Comparison of ENCODE assay signal across 1 cellular context in the genomic region with DNA sequence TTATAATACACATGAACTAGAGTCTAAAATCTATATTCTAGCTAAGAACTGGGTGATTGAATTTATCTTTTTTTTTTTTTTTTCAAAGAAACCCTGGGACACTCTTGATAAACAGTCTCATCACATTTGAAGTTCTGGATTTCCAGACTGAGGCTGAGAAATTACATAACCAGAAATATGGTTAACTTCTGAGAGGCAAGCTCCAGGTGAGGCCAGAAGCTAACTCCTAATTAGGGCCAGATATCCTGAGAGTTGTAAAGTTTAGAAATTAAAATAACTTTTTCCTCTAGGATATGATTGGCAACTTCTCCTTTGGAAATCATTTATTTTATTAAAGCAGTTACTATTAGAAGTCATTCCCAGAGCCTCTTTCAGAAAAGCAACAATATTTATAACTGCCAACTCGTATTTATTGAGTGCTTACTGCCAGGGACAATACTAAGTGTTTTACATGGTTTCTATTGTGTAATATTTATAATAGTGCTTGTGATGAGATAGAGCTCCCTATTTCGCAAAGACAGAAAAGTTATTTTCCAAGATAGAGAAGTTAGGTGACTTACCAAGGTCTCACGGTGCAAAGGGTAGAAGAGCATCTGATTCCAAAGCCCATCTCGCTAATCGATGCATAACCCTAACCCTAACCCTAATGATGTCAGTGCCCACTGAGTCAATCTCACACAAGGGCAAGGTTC.
A peak's percentile ranks its signal among the peaks of the same experiment; 100 is the strongest.
TF ChIP-seq lines count a peak whose summit lies in the region.

No MANE protein-coding gene starts in this region.

TF ChIP-seq in HepG2, 621 proteins besides CTCF, POLR2A, EP300 and RAD21 (continued from another document and continues in another):
- TF ChIP-seq, protein P1, sequence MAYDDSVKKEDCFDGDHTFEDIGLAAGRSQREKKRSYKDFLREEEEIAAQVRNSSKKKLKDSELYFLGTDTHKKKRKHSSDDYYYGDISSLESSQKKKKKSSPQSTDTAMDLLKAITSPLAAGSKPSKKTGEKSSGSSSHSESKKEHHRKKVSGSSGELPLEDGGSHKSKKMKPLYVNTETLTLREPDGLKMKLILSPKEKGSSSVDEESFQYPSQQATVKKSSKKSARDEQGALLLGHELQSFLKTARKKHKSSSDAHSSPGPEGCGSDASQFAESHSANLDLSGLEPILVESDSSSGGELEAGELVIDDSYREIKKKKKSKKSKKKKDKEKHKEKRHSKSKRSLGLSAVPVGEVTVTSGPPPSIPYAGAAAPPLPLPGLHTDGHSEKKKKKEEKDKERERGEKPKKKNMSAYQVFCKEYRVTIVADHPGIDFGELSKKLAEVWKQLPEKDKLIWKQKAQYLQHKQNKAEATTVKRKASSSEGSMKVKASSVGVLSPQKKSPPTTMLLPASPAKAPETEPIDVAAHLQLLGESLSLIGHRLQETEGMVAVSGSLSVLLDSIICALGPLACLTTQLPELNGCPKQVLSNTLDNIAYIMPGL (CRISPR knock-in tag; IDR thresholded peaks at IDR 0.05; ENCODE audit: borderline replicate concordance in 1 of 2, low read depth in 1 of 2) = no peak; a peak in 1 of 4 replicates
- TF ChIP-seq KLF13 (CRISPR knock-in tag; IDR thresholded peaks at IDR 0.05) (no peak), SOX6 (IDR thresholded peaks at IDR 0.05) (no peak), SOX6 (CRISPR knock-in tag; IDR thresholded peaks at IDR 0.05) (peak; percentile 98), MYC (CRISPR knock-in tag; IDR thresholded peaks at IDR 0.05; ENCODE audit: borderline replicate concordance) (no peak), JUNB (CRISPR knock-in tag; IDR thresholded peaks at IDR 0.05; ENCODE audit: borderline replicate concordance) (peak; percentile 36; the same call in 1 of the 2 replicates), SP4 (CRISPR knock-in tag; IDR thresholded peaks at IDR 0.05) (no peak), SNRNP70 (IDR thresholded peaks at IDR 0.05; ENCODE audit: low read depth, low read length) (no peak), SRF (IDR thresholded peaks at IDR 0.05; ENCODE audit: low read depth, low read length) (no peak), RBM39 (IDR thresholded peaks at IDR 0.05; ENCODE audit: low read depth, low read length, poor library complexity, severe bottlenecking) (no peak), HES4 (CRISPR knock-in tag; IDR thresholded peaks at IDR 0.05; ENCODE audit: borderline replicate concordance) (no peak), NRL (CRISPR knock-in tag; IDR thresholded peaks at IDR 0.05; ENCODE audit: borderline replicate concordance) (no peak), ZNF44 (CRISPR knock-in tag; IDR thresholded peaks at IDR 0.05) (no peak), CENPX (CRISPR knock-in tag; IDR thresholded peaks at IDR 0.05) (no peak), ESRRA (CRISPR knock-in tag; IDR thresholded peaks at IDR 0.05; ENCODE audit: low read depth) (peak; percentile 93), ELF3 (CRISPR knock-in tag; IDR thresholded peaks at IDR 0.05) (peak; percentile 66), PAX8 (CRISPR knock-in tag; IDR thresholded peaks at IDR 0.05; ENCODE audit: borderline replicate concordance) (no peak), KLF6 (CRISPR knock-in tag; IDR thresholded peaks at IDR 0.05) (peak; percentile 85), SMAD1 (CRISPR knock-in tag; IDR thresholded peaks at IDR 0.05; ENCODE audit: borderline replicate concordance, low read depth) (no peak), SSRP1 (CRISPR knock-in tag; IDR thresholded peaks at IDR 0.05) (no peak), KMT2A (CRISPR knock-in tag; IDR thresholded peaks at IDR 0.05) (peak; percentile 47; the same call in 1 of the 2 replicates), ZNF3 (CRISPR knock-in tag; IDR thresholded peaks at IDR 0.05) (0 out of 2 replicates have a peak, but pooled peaks have one; percentile 29), KAT8 (CRISPR knock-in tag; IDR thresholded peaks at IDR 0.05) (peak; percentile 71; the same call in 1 of the 2 replicates), SRY (CRISPR knock-in tag; IDR thresholded peaks at IDR 0.05) (no peak; the same call in 1 of the 2 replicates), ZNF780A (CRISPR knock-in tag; IDR thresholded peaks at IDR 0.05) (no peak), TP53 (CRISPR knock-in tag; conservative IDR thresholded peaks at IDR 0.05) (no peak), ZSCAN29 (CRISPR knock-in tag; conservative IDR thresholded peaks at IDR 0.05) (no peak), TOPORS (CRISPR knock-in tag; IDR thresholded peaks at IDR 0.05) (peak; percentile 69; the same call in 1 of the 2 replicates), TBX3 (IDR thresholded peaks at IDR 0.05; ENCODE audit: borderline replicate concordance) (peak; percentile 83; the same call in 1 of the 2 replicates), IKZF1 (IDR thresholded peaks at IDR 0.05) (no peak), ZNF776 (CRISPR knock-in tag; IDR thresholded peaks at IDR 0.05) (no peak), SYNCRIP (IDR thresholded peaks at IDR 0.05; ENCODE audit: insufficient read depth, low read depth, low read length) (no peak), ZNF549 (CRISPR knock-in tag; IDR thresholded peaks at IDR 0.05) (no peak), ZNF264 (CRISPR knock-in tag; IDR thresholded peaks at IDR 0.05) (peak; percentile 61; the same call in 1 of the 2 replicates), POLR2AphosphoS5 (IDR thresholded peaks at IDR 0.05; ENCODE audit: low read depth, low read length) (no peak), RXRB (CRISPR knock-in tag; IDR thresholded peaks at IDR 0.05; ENCODE audit: borderline replicate concordance) (peak; percentile 100), SNAI1 (CRISPR knock-in tag; IDR thresholded peaks at IDR 0.05; ENCODE audit: borderline replicate concordance) (no peak), BHLHE40 (IDR thresholded peaks at IDR 0.05; ENCODE audit: low read length) (no peak), ZNF746 (CRISPR knock-in tag; IDR thresholded peaks at IDR 0.05) (peak; percentile 74; the same call in 1 of the 2 replicates), AHR (CRISPR knock-in tag; IDR thresholded peaks at IDR 0.05) (no peak; the same call in 1 of the 2 replicates), TBX2 (CRISPR knock-in tag; IDR thresholded peaks at IDR 0.05; ENCODE audit: borderline replicate concordance) (peak; percentile 88), KDM1A (CRISPR knock-in tag; IDR thresholded peaks at IDR 0.05) (peak; percentile 96)
- TF ChIP-seq, protein P2, sequence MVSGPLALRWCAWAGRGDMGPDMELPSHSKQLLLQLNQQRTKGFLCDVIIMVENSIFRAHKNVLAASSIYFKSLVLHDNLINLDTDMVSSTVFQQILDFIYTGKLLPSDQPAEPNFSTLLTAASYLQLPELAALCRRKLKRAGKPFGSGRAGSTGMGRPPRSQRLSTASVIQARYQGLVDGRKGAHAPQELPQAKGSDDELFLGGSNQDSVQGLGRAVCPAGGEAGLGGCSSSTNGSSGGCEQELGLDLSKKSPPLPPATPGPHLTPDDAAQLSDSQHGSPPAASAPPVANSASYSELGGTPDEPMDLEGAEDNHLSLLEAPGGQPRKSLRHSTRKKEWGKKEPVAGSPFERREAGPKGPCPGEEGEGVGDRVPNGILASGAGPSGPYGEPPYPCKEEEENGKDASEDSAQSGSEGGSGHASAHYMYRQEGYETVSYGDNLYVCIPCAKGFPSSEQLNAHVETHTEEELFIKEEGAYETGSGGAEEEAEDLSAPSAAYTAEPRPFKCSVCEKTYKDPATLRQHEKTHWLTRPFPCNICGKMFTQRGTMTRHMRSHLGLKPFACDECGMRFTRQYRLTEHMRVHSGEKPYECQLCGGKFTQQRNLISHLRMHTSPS (CRISPR knock-in tag; IDR thresholded peaks at IDR 0.05; ENCODE audit: low read depth) = peak; percentile 49; the same call in 1 of the 2 replicates
- TF ChIP-seq, protein P3, sequence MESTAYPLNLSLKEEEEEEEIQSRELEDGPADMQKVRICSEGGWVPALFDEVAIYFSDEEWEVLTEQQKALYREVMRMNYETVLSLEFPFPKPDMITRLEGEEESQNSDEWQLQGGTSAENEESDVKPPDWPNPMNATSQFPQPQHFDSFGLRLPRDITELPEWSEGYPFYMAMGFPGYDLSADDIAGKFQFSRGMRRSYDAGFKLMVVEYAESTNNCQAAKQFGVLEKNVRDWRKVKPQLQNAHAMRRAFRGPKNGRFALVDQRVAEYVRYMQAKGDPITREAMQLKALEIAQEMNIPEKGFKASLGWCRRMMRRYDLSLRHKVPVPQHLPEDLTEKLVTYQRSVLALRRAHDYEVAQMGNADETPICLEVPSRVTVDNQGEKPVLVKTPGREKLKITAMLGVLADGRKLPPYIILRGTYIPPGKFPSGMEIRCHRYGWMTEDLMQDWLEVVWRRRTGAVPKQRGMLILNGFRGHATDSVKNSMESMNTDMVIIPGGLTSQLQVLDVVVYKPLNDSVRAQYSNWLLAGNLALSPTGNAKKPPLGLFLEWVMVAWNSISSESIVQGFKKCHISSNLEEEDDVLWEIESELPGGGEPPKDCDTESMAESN (CRISPR knock-in tag; conservative IDR thresholded peaks at IDR 0.05) = peak; percentile 77
- TF ChIP-seq, protein P4, sequence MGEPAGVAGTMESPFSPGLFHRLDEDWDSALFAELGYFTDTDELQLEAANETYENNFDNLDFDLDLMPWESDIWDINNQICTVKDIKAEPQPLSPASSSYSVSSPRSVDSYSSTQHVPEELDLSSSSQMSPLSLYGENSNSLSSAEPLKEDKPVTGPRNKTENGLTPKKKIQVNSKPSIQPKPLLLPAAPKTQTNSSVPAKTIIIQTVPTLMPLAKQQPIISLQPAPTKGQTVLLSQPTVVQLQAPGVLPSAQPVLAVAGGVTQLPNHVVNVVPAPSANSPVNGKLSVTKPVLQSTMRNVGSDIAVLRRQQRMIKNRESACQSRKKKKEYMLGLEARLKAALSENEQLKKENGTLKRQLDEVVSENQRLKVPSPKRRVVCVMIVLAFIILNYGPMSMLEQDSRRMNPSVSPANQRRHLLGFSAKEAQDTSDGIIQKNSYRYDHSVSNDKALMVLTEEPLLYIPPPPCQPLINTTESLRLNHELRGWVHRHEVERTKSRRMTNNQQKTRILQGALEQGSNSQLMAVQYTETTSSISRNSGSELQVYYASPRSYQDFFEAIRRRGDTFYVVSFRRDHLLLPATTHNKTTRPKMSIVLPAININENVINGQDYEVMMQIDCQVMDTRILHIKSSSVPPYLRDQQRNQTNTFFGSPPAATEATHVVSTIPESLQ (CRISPR knock-in tag; conservative IDR thresholded peaks at IDR 0.05) = no peak
- TF ChIP-seq, protein P5, sequence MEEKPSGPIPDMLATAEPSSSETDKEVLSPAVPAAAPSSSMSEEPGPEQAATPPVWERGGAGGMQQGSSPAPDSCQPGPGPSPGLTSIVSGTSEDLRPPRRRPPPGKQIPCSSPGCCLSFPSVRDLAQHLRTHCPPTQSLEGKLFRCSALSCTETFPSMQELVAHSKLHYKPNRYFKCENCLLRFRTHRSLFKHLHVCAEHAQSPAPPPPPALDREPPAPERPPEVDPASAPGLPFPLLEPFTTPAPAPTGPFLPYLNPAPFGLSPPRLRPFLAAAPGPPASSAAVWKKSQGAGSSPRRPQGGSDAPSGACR (CRISPR knock-in tag; IDR thresholded peaks at IDR 0.05) = peak; percentile 81; the same call in 1 of the 2 replicates
- TF ChIP-seq, protein P6, sequence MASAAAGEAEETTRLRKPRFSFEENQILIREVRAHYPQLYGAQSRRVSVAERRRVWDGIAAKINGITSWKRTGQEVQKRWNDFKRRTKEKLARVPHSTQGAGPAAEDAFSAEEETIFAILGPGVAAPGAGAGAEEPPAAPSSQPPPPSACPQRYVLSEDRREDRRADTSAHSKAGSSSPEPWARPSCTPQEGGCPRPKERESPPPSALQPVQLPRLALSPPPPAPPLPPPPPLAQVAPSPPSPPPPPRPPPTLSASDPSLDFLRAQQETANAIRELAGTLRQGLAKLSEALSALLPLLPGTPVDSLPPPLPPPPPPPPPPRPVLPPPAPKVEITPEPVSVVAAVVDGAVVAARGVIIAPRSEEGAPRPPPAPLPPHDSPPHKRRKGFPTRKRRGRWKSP (CRISPR knock-in tag; IDR thresholded peaks at IDR 0.05) = peak; percentile 73; the same call in 1 of the 2 replicates
- TF ChIP-seq, protein P7, sequence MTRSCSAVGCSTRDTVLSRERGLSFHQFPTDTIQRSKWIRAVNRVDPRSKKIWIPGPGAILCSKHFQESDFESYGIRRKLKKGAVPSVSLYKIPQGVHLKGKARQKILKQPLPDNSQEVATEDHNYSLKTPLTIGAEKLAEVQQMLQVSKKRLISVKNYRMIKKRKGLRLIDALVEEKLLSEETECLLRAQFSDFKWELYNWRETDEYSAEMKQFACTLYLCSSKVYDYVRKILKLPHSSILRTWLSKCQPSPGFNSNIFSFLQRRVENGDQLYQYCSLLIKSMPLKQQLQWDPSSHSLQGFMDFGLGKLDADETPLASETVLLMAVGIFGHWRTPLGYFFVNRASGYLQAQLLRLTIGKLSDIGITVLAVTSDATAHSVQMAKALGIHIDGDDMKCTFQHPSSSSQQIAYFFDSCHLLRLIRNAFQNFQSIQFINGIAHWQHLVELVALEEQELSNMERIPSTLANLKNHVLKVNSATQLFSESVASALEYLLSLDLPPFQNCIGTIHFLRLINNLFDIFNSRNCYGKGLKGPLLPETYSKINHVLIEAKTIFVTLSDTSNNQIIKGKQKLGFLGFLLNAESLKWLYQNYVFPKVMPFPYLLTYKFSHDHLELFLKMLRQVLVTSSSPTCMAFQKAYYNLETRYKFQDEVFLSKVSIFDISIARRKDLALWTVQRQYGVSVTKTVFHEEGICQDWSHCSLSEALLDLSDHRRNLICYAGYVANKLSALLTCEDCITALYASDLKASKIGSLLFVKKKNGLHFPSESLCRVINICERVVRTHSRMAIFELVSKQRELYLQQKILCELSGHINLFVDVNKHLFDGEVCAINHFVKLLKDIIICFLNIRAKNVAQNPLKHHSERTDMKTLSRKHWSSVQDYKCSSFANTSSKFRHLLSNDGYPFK (CRISPR knock-in tag; IDR thresholded peaks at IDR 0.05; ENCODE audit: borderline replicate concordance) = no peak
- TF ChIP-seq, protein P8, sequence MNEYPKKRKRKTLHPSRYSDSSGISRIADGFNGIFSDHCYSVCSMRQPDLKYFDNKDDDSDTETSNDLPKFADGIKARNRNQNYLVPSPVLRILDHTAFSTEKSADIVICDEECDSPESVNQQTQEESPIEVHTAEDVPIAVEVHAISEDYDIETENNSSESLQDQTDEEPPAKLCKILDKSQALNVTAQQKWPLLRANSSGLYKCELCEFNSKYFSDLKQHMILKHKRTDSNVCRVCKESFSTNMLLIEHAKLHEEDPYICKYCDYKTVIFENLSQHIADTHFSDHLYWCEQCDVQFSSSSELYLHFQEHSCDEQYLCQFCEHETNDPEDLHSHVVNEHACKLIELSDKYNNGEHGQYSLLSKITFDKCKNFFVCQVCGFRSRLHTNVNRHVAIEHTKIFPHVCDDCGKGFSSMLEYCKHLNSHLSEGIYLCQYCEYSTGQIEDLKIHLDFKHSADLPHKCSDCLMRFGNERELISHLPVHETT (CRISPR knock-in tag; conservative IDR thresholded peaks at IDR 0.05) = 0 out of 2 replicates have a peak, but pooled peaks have one; percentile 25
- TF ChIP-seq, protein P9, sequence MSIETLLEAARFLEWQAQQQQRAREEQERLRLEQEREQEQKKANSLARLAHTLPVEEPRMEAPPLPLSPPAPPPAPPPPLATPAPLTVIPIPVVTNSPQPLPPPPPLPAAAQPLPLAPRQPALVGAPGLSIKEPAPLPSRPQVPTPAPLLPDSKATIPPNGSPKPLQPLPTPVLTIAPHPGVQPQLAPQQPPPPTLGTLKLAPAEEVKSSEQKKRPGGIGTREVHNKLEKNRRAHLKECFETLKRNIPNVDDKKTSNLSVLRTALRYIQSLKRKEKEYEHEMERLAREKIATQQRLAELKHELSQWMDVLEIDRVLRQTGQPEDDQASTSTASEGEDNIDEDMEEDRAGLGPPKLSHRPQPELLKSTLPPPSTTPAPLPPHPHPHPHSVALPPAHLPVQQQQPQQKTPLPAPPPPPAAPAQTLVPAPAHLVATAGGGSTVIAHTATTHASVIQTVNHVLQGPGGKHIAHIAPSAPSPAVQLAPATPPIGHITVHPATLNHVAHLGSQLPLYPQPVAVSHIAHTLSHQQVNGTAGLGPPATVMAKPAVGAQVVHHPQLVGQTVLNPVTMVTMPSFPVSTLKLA (IDR thresholded peaks at IDR 0.05) = no peak
- TF ChIP-seq, protein P10, sequence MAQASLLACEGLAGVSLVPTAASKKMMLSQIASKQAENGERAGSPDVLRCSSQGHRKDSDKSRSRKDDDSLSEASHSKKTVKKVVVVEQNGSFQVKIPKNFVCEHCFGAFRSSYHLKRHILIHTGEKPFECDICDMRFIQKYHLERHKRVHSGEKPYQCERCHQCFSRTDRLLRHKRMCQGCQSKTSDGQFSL (CRISPR knock-in tag; IDR thresholded peaks at IDR 0.05) = no peak
